Comparison of ENCODE assay signal across 1 cellular context in the genomic region with DNA sequence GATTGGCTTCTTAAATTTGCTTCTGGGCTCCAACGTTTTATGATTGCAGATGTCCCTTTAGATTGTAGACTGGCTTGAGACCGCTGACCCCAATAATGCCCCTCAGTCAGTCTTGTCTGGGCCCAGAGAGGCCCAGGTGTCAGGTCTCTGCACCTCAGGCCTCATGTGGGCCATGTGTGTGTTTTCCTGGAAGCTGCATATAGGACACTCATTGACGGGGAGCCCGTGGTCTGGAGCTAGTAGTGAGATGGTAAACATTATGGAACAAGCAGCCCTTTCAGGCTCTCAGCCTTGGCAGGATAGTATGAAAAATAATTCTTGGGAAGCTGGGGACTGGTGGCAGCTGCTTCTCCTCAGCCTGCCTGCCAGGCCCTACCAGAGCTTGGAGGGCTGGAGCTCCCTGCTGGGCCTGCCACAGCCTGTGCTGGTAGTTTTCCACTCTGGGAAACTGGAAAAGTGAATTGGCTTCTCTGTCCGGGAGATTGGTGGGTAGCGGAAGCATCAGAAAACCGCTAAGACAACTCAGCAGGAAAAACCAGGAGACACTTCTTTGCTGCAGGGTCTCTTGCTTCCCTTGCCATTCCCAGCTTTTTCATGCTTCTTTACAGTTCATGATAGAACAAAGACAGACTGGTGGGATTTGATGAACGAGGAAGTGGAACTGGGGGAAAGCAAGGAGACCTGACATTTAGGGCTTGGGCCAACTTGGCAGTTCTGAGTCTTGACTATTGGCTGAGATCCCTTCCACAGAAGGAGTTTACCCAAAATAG.
TF ChIP-seq lines count a peak whose summit lies in the region.

No MANE protein-coding gene starts in this region.

TF ChIP-seq in IMR-90, 13 proteins besides CTCF, POLR2A, EP300 and RAD21 (continued from another document):
- no peak for TF ChIP-seq MXI1 (IDR thresholded peaks at IDR 0.05; ENCODE audit: borderline replicate concordance, low read depth, low read length)
- TF ChIP-seq, protein P1, sequence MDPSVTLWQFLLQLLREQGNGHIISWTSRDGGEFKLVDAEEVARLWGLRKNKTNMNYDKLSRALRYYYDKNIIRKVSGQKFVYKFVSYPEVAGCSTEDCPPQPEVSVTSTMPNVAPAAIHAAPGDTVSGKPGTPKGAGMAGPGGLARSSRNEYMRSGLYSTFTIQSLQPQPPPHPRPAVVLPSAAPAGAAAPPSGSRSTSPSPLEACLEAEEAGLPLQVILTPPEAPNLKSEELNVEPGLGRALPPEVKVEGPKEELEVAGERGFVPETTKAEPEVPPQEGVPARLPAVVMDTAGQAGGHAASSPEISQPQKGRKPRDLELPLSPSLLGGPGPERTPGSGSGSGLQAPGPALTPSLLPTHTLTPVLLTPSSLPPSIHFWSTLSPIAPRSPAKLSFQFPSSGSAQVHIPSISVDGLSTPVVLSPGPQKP (IDR thresholded peaks at IDR 0.05; ENCODE audit: borderline replicate concordance, low read depth, low read length), result no peak
- TF ChIP-seq CEBPB (IDR thresholded peaks at IDR 0.05; ENCODE audit: low read depth, low read length), result no peak
- TF ChIP-seq CHD1 (IDR thresholded peaks at IDR 0.05; ENCODE audit: low read depth, low read length), result no peak
